In genomic region chr13:75356426-75356825, GRCh38 we compare ENCODE assay signal across 33 cellular contexts.
"Had no signal": no experiment of that assay in that cellular context is flagged by ENCODE, and none has a peak within 500 bp of the region (broad histone marks: within the 10 kb centered on the region; RNA-seq: fewer than 3 reads in every experiment).

No MANE protein-coding gene starts in this region.

- H3K9me3 Mint-ChIP-seq: activated CD4-positive, alpha-beta memory T cell treated with anti-CD3 and anti-CD28 coated beads for 36 hours; activated naive CD4-positive, alpha-beta T cell treated with anti-CD3 and anti-CD28 coated beads, Interleukin-2, amount 10 ng/mL, durations not matched to agents 7 days and 5 days; activated naive CD8-positive, alpha-beta T cell treated with anti-CD3 and anti-CD28 coated beads for 36 hours; activated T-helper 17 cell treated with anti-CD3 and anti-CD28 coated beads, Interleukin-2, amount 50 U/mL, for 72 hours; central memory CD8-positive, alpha-beta T cell had no signal

- H3K9me3 ChIP-seq: adrenal gland, body of pancreas, MG63, SJCRH30 had no signal

- DNase-seq: activated CD4-positive, alpha-beta memory T cell treated with anti-CD3 and anti-CD28 coated beads for 36 hours; activated CD4-positive, alpha-beta T cell treated with anti-CD3 and anti-CD28 coated beads, Interleukin-2, amount 10 ng/mL, durations not matched to agents 7 days and 5 days; activated CD4-positive, CD25-positive, alpha-beta regulatory T cell treated with anti-CD3 and anti-CD28 coated beads, Interleukin-2, amount 50 U/mL, for 72 hours; activated CD8-positive, alpha-beta memory T cell treated with anti-CD3 and anti-CD28 coated beads for 24 hours; activated gamma-delta T cell; activated naive CD4-positive, alpha-beta T cell treated with anti-CD3 and anti-CD28 coated beads, Interleukin-2, amount 10 ng/mL, durations not matched to agents 7 days and 5 days; activated naive CD8-positive, alpha-beta T cell treated with anti-CD3 and anti-CD28 coated beads for 36 hours; activated T-cell treated with anti-CD3 and anti-CD28 coated beads, Interleukin-2, amount 50 U/mL, for 48 hours; adrenal gland; aorta; body of pancreas; MG63; MV-4-11; NCI-H1092 treated with DMSO at 0.1 percent for 48 hours; NCI-H1417 treated with DMSO at 0.1 percent for 48 hours; NCI-H1694; NCI-H2029; NCI-H2107; NCI-H2171 treated with DMSO at 0.1 percent for 48 hours; NCI-H345; NCI-H510A treated with DMSO at 0.1 percent for 48 hours; NCI-H69; NK-92 treated with Interleukin-12 subunit alpha and Interleukin-12 subunit beta, amount 100 ng/mL, for 24 hours; OCI-M1; RPMI8226; SJCRH30; T-helper 17 cell; T-helper 9 cell had no signal

- H3K4me3 ChIP-seq: adrenal gland, body of pancreas, MG63, SJCRH30 had no signal

- H3K27me3 Mint-ChIP-seq: activated CD4-positive, alpha-beta T cell treated with anti-CD3 and anti-CD28 coated beads, Interleukin-2, amount 10 ng/mL, durations not matched to agents 7 days and 5 days; activated naive CD4-positive, alpha-beta T cell treated with anti-CD3 and anti-CD28 coated beads, Interleukin-2, amount 10 ng/mL, durations not matched to agents 7 days and 5 days; activated naive CD8-positive, alpha-beta T cell treated with anti-CD3 and anti-CD28 coated beads for 36 hours; central memory CD8-positive, alpha-beta T cell had no signal

- H3K4me1 ChIP-seq: body of pancreas, SJCRH30 had no signal

- H3K4me1 Mint-ChIP-seq: central memory CD8-positive, alpha-beta T cell had no signal

- H3K4me3 Mint-ChIP-seq: activated CD4-positive, alpha-beta memory T cell treated with anti-CD3 and anti-CD28 coated beads for 36 hours; activated CD4-positive, alpha-beta T cell treated with anti-CD3 and anti-CD28 coated beads, Interleukin-2, amount 10 ng/mL, durations not matched to agents 7 days and 5 days; activated naive CD4-positive, alpha-beta T cell treated with anti-CD3 and anti-CD28 coated beads, Interleukin-2, amount 10 ng/mL, durations not matched to agents 7 days and 5 days; activated naive CD8-positive, alpha-beta T cell treated with anti-CD3 and anti-CD28 coated beads for 36 hours; activated T-helper 17 cell treated with anti-CD3 and anti-CD28 coated beads, Interleukin-2, amount 50 U/mL, for 72 hours; central memory CD8-positive, alpha-beta T cell; T-helper 17 cell; WTC11 had no signal

- H3K36me3 Mint-ChIP-seq: activated naive CD4-positive, alpha-beta T cell treated with anti-CD3 and anti-CD28 coated beads, Interleukin-2, amount 10 ng/mL, durations not matched to agents 7 days and 5 days had no signal

- H3K27ac Mint-ChIP-seq: activated CD4-positive, alpha-beta memory T cell treated with anti-CD3 and anti-CD28 coated beads for 36 hours; activated CD4-positive, alpha-beta T cell treated with anti-CD3 and anti-CD28 coated beads, Interleukin-2, amount 10 ng/mL, durations not matched to agents 7 days and 5 days; activated naive CD4-positive, alpha-beta T cell treated with anti-CD3 and anti-CD28 coated beads, Interleukin-2, amount 10 ng/mL, durations not matched to agents 7 days and 5 days; activated naive CD8-positive, alpha-beta T cell treated with anti-CD3 and anti-CD28 coated beads for 36 hours; activated T-helper 17 cell treated with anti-CD3 and anti-CD28 coated beads, Interleukin-2, amount 50 U/mL, for 72 hours; T-helper 17 cell; WTC11 had no signal

- H3K27me3 ChIP-seq: adrenal gland, body of pancreas, MG63, SJCRH30 had no signal

- ATAC-seq: activated T-helper 17 cell treated with anti-CD3 and anti-CD28 coated beads, Interleukin-2, amount 50 U/mL, for 72 hours; body of pancreas; Panc1; Right ventricle myocardium inferior; T-helper 17 cell; WTC11 had no signal

- H3K27ac ChIP-seq: body of pancreas, SJCRH30 had no signal

- H3K36me3 ChIP-seq: MG63 had no signal
